In genomic region chr2:48419884-48420511, GRCh38 we compare ENCODE assay signal across 10 cellular contexts. TPM values are rescaled to one million over a fixed set of nuclear protein-coding genes. Genes with fewer than 3 reads are reported as not detected.
DNase-seq lines count a peak whose midpoint lies in the region; ATAC-seq and TF ChIP-seq lines count a peak whose summit lies in the region.
"Had no signal": no experiment of that assay in that cellular context is flagged by ENCODE, and none has a peak within 500 bp of the region (broad histone marks: within the 10 kb centered on the region; RNA-seq: fewer than 3 reads in every experiment).

No MANE protein-coding gene starts in this region.

- H3K9me3 ChIP-seq in BLaER1 treated with 17β-estradiol and CSF1 and Interleukin-3, amounts not matched to agents 10 nM and 100 nM (replicated peaks in 1 of 11) = no peaks in the 10 kb centered on the region
- no peaks in the 10 kb centered on the region for H3K9me3 ChIP-seq in OCI-LY3 (ENCODE audit: insufficient read depth, low read length)
- no peaks in the 10 kb centered on the region for H3K9me3 ChIP-seq in naive thymus-derived CD4-positive, alpha-beta T cell (ENCODE audit: control insufficient read depth in 2 of 3, low read length in 3 of 3)
- H3K9me3 ChIP-seq in suprapubic skin = no peaks in the 10 kb centered on the region
- H3K9me3 ChIP-seq: Caco-2 had no signal

- no peaks in the 10 kb centered on the region for H3K36me3 Mint-ChIP-seq in naive thymus-derived CD4-positive, alpha-beta T cell
- H3K36me3 Mint-ChIP-seq: memory B cell had no signal

- peaks cover 0 to 3% (median 0%) of the 10 kb centered on the region in 5 donors for H3K27me3 Mint-ChIP-seq in naive thymus-derived CD4-positive, alpha-beta T cell

- peak overlapping the region in 10 of 11 experiments; percentile 46 to 72 (median 69); a peak in 20 of 22 replicates for H3K27ac ChIP-seq in BLaER1 treated with 17β-estradiol and CSF1 and Interleukin-3, amounts not matched to agents 10 nM and 100 nM
- no peak overlapping the region for H3K27ac ChIP-seq in OCI-LY3 (ENCODE audit: low read length)
- H3K27ac ChIP-seq in dorsolateral prefrontal cortex = peak overlapping the region in 56 of 59 donors; percentile 22 to 98 (median 78)
- peak overlapping the region; percentile 25 for H3K27ac ChIP-seq in naive thymus-derived CD4-positive, alpha-beta T cell (ENCODE audit: low read depth, low read length)
- no peak overlapping the region for H3K27ac ChIP-seq in suprapubic skin

- CTCF ChIA-PET in naive thymus-derived CD4-positive, alpha-beta T cell (lab: Charles Lee) = interaction anchor here (0.6 to 1.3 kb wide), 6 partner anchors 9 to 432 kb away, joined by 3 to 4 read pairs (median 4); no protein-coding TSS in a partner anchor
- CTCF ChIA-PET in GM10248 (lab: Yijun Ruan, JAX) = interaction anchor here (0.6 to 2.3 kb wide), 19 partner anchors 10 to 1077 kb away, joined by 3 to 28 read pairs (median 4); no protein-coding TSS in a partner anchor

- H4K20me1 ChIP-seq in BLaER1 treated with 17β-estradiol and CSF1 and Interleukin-3, amounts not matched to agents 10 nM and 100 nM = no peaks in the 10 kb centered on the region
- no peaks in the 10 kb centered on the region for H4K20me1 ChIP-seq in OCI-LY3 (ENCODE audit: insufficient read depth, low read length)

- intact Hi-C loops in dorsolateral prefrontal cortex (cut with DNase I) = loop anchor here in 1 of 2 donors (5.0 to 10.0 kb wide), 3 partner anchors 78 to 635 kb away; partner anchors contain the start of gene MSH6
- intact Hi-C loops in naive thymus-derived CD4-positive, alpha-beta T cell (cut with micrococcal nuclease) = loop anchor here (1.0 to 5.0 kb wide), 11 partner anchors 38 to 563 kb away; partner anchors contain the start of gene FBXO11 (in 2 of the 2)

- H3K4me3 Mint-ChIP-seq in naive thymus-derived CD4-positive, alpha-beta T cell = peak overlapping the region in 6 of 10 donors; percentile 6 to 58 (median 48)
- H3K4me3 Mint-ChIP-seq: memory B cell had no signal

- peak overlapping the region in 8 of 9 donors; percentile 52 to 82 (median 72) for H3K27ac Mint-ChIP-seq in naive thymus-derived CD4-positive, alpha-beta T cell

- POLR2A ChIA-PET in naive thymus-derived CD4-positive, alpha-beta T cell (lab: Charles Lee) = interaction anchor here (1.0 kb wide), 1 partner anchor 170 kb away, joined by 4 read pairs; no protein-coding TSS in a partner anchor
- POLR2A ChIA-PET in GM10248 (lab: Yijun Ruan, JAX) = no interaction called here

- H3K4me1 Mint-ChIP-seq in naive thymus-derived CD4-positive, alpha-beta T cell = peaks cover 19 to 45% (median 39%) of the 10 kb centered on the region in 7 donors

- peak overlapping the region; percentile 56 to 85 (median 78) for H3K4me2 ChIP-seq in BLaER1 treated with 17β-estradiol and CSF1 and Interleukin-3, amounts not matched to agents 10 nM and 100 nM
- peak overlapping the region; percentile 60 for H3K4me2 ChIP-seq in OCI-LY3 (ENCODE audit: low read length)

- H3K36me3 ChIP-seq in BLaER1 treated with 17β-estradiol and CSF1 and Interleukin-3, amounts not matched to agents 10 nM and 100 nM = no peaks in the 10 kb centered on the region
- H3K36me3 ChIP-seq in OCI-LY3 (replicated peaks; ENCODE audit: low read depth, low read length) (no peaks in the 10 kb centered on the region), suprapubic skin (no peaks in the 10 kb centered on the region)
- no peaks in the 10 kb centered on the region for H3K36me3 ChIP-seq in naive thymus-derived CD4-positive, alpha-beta T cell (ENCODE audit: control insufficient read depth in 2 of 3, insufficient read depth in 3 of 3, low read length in 3 of 3)

- peak overlapping the region in 3 of 10 experiments; percentile 14 to 31 (median 26); a peak in 3 of 20 replicates for H3K4me3 ChIP-seq in BLaER1 treated with 17β-estradiol and CSF1 and Interleukin-3, amounts not matched to agents 10 nM and 100 nM
- peak overlapping the region; percentile 54 for H3K4me3 ChIP-seq in OCI-LY3 (ENCODE audit: low read length)
- peak overlapping the region in 49 of 59 donors; percentile 2 to 58 (median 33) for H3K4me3 ChIP-seq in dorsolateral prefrontal cortex
- peak overlapping the region; percentile 33 for H3K4me3 ChIP-seq in naive thymus-derived CD4-positive, alpha-beta T cell (ENCODE audit: low read length)
- H3K4me3 ChIP-seq in suprapubic skin = no peak overlapping the region

- H3K79me2 ChIP-seq in OCI-LY3 (ENCODE audit: low read length) = no peaks in the 10 kb centered on the region

- H2AFZ ChIP-seq in OCI-LY3 (ENCODE audit: low read depth, low read length) = no peak overlapping the region

- TF ChIP-seq POLR2A in suprapubic skin (IDR thresholded peaks at IDR 0.05) = no peak

- no peak for ATAC-seq in naive thymus-derived CD4-positive, alpha-beta T cell
- no peak for ATAC-seq in GM21423 (IDR thresholded peaks at IDR 0.05; ENCODE audit: unreplicated experiment)
- ATAC-seq in HG03097 (IDR thresholded peaks at IDR 0.05; ENCODE audit: low FRiP score, unreplicated experiment) = no peak

- 83% methylated on average over 19 of the region's 23 CpGs for WGBS in suprapubic skin

- DNase-seq in dorsolateral prefrontal cortex (peak in 3 of 10 donors; percentile 28 to 60 (median 50)), GM10248 (ENCODE audit: extremely low spot score) (no peak), suprapubic skin (ENCODE audit: low spot score in 2 of 2) (no peak)
- no peak for DNase-seq in naive thymus-derived CD4-positive, alpha-beta T cell

- H3K9ac ChIP-seq in BLaER1 treated with 17β-estradiol and CSF1 and Interleukin-3, amounts not matched to agents 10 nM and 100 nM = peak overlapping the region in 9 of 11 experiments; percentile 38 to 62 (median 47); a peak in 16 of 22 replicates
- H3K9ac ChIP-seq in OCI-LY3 (ENCODE audit: low read length) = no peak overlapping the region

- TF ChIP-seq CTCF in OCI-LY3 (IDR thresholded peaks at IDR 0.05; ENCODE audit: low read depth, low read length) (no peak), dorsolateral prefrontal cortex (IDR thresholded peaks at IDR 0.05 in 54 of 56, conservative IDR thresholded peaks at IDR 0.05 in 2 of 56; ENCODE audit: low read depth in 1 of 56, partially characterized antibody in 56 of 56) (no peak), GM10248 (IDR thresholded peaks at IDR 0.05; ENCODE audit: control extremely low read depth, extremely low read depth, low read depth, missing control alignments) (no peak), suprapubic skin (IDR thresholded peaks at IDR 0.05) (no peak)

- peaks cover 19 to 36% (median 25%) of the 10 kb centered on the region in 10 experiments for H3K4me1 ChIP-seq in BLaER1 treated with 17β-estradiol and CSF1 and Interleukin-3, amounts not matched to agents 10 nM and 100 nM
- H3K4me1 ChIP-seq in OCI-LY3 (ENCODE audit: low read length) = peaks cover 9% of the 10 kb centered on the region
- peaks cover 4 to 21% of the 10 kb centered on the region in 2 donors for H3K4me1 ChIP-seq in naive thymus-derived CD4-positive, alpha-beta T cell (ENCODE audit: control insufficient read depth in 2 of 2, insufficient read depth in 2 of 2, low read length in 2 of 2)
- H3K4me1 ChIP-seq in suprapubic skin = peaks cover 31% of the 10 kb centered on the region

- no peak for TF ChIP-seq EP300 in suprapubic skin (IDR thresholded peaks at IDR 0.05)

- H3K27me3 ChIP-seq in BLaER1 treated with 17β-estradiol and CSF1 and Interleukin-3, amounts not matched to agents 10 nM and 100 nM = no peaks in the 10 kb centered on the region
- no peaks in the 10 kb centered on the region for H3K27me3 ChIP-seq in OCI-LY3 (ENCODE audit: low read depth, low read length)
- no peaks in the 10 kb centered on the region for H3K27me3 ChIP-seq in dorsolateral prefrontal cortex
- H3K27me3 ChIP-seq in naive thymus-derived CD4-positive, alpha-beta T cell (ENCODE audit: control insufficient read depth in 2 of 2, insufficient read depth in 2 of 2, low read length in 2 of 2) = no peaks in the 10 kb centered on the region
- H3K27me3 ChIP-seq in suprapubic skin = no peaks in the 10 kb centered on the region

- no peaks in the 10 kb centered on the region for H3K9me3 Mint-ChIP-seq in naive thymus-derived CD4-positive, alpha-beta T cell
- H3K9me3 Mint-ChIP-seq: memory B cell had no signal

RNA-seq across cellular contexts. Expression of gene PPP1R21, which starts 20.6 kb away (rescaled TPM):
- total RNA-seq in dorsolateral prefrontal cortex (10 to 100 TPM; 38.9 to 78.2 (median 60.3) TPM), suprapubic skin (10 to 100 TPM; 26.5 to 52.3 (median 34.7) TPM)
- total RNA-seq in naive thymus-derived CD4-positive, alpha-beta T cell = 10 to 100 TPM; 37.8 to 43.0 (median 38.6) TPM
- 10 to 100 TPM; 21.2 to 25.8 TPM for polyA plus RNA-seq in naive thymus-derived CD4-positive, alpha-beta T cell

Comparison
In these comparisons a context has a peak if more than half of its experiments do, and no peak if none do; other contexts are left out.
1. H3K27ac ChIP-seq: peak in BLaER1 treated with 17β-estradiol and CSF1 and Interleukin-3, amounts not matched to agents 10 nM and 100 nM (10 of 11), dorsolateral prefrontal cortex (56 of 59) and naive thymus-derived CD4-positive, alpha-beta T cell (single experiment); none in OCI-LY3 (single experiment) and suprapubic skin (single experiment).